In the genomic region with DNA sequence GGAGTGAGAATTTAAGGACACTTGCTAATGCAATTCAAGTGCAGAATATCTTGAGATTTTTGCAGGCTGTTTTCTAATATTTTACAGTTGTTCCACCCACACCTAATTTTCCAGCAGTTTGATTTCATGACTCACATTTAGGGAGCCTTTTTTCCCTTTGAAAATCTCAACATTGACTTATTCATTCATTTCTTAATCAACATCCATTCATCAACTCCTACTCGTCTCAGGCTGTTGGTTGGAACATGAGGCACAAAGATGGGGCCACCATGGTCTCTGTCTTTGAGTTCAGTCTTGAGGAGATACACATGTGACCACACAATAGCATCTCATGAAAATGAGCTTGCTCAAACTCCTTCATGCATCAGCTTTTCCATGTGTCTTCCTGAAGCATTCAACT, we compare ENCODE assay signal across 15 cellular contexts.
A peak's percentile ranks its signal among the peaks of the same experiment; 100 is the strongest.
DNase-seq lines count a peak whose midpoint lies in the region; ATAC-seq and TF ChIP-seq lines count a peak whose summit lies in the region.
"Had no signal": no experiment of that assay in that cellular context is flagged by ENCODE, and none has a peak within 500 bp of the region (broad histone marks: within the 10 kb centered on the region; RNA-seq: fewer than 3 reads in every experiment).

No MANE protein-coding gene starts in this region.

- in situ Hi-C loops in mammary epithelial cell (cut with MboI; ENCODE audit: low sequenced_read_pairs in 2 of 2) (no loop called here), GM23248 (cut with MboI) (no loop called here)

- TF ChIP-seq CTCF in mammary epithelial cell (conservative IDR thresholded peaks at IDR 0.05 in 1 of 2, IDR thresholded peaks at IDR 0.05 in 1 of 2; ENCODE audit: extremely low read depth in 1 of 2, insufficient read depth in 1 of 2, low read depth in 1 of 2, low read length in 2 of 2) = no peak
- no peak for TF ChIP-seq CTCF in breast epithelium (IDR thresholded peaks at IDR 0.05)
- TF ChIP-seq CTCF in epithelial cell of esophagus (IDR thresholded peaks at IDR 0.05; ENCODE audit: insufficient read depth, low read depth, low read length, missing control alignments) = no peak

- H3K9ac ChIP-seq in mammary epithelial cell (ENCODE audit: insufficient read depth, low read length) (no peak overlapping the region), GM23248 (no peak overlapping the region)
- H3K9ac ChIP-seq: BLaER1 treated with 17β-estradiol and CSF1 and Interleukin-3, amounts not matched to agents 10 nM and 100 nM had no signal

- H4K20me1 ChIP-seq in mammary epithelial cell (ENCODE audit: insufficient read depth, low read length) = no peaks in the 10 kb centered on the region
- H4K20me1 ChIP-seq in GM23248 (ENCODE audit: insufficient read depth) = no peaks in the 10 kb centered on the region
- H4K20me1 ChIP-seq: BLaER1 treated with 17β-estradiol and CSF1 and Interleukin-3, amounts not matched to agents 10 nM and 100 nM had no signal

- peaks cover 4% of the 10 kb centered on the region; the same call in 1 of the 2 replicates for H3F3A ChIP-seq in GM23248 (ENCODE audit: insufficient read depth)

- peaks cover 23% of the 10 kb centered on the region for H3K4me1 ChIP-seq in mammary epithelial cell (ENCODE audit: insufficient read depth, low read length)
- peaks cover 0 to 7% of the 10 kb centered on the region in 2 donors for H3K4me1 ChIP-seq in breast epithelium
- H3K4me1 ChIP-seq in GM23248 (ENCODE audit: insufficient read depth) = peaks cover 23% of the 10 kb centered on the region

- dilution Hi-C loops in mammary epithelial cell (cut with HindIII; ENCODE audit: low sequenced_read_pairs) = loop anchor here (10.0 kb wide), 1 partner anchor 151 kb away; the partner anchor contains the start of gene APOBEC2

- H3K4me2 ChIP-seq in mammary epithelial cell (ENCODE audit: insufficient read depth, low read depth, low read length) (no peak overlapping the region), GM23248 (ENCODE audit: unreplicated experiment) (peak overlapping the region; percentile 16)
- H3K4me2 ChIP-seq: BLaER1 treated with 17β-estradiol and CSF1 and Interleukin-3, amounts not matched to agents 10 nM and 100 nM had no signal

- no peak overlapping the region for H3K4me3 ChIP-seq in mammary epithelial cell (replicated peaks in 1 of 3; ENCODE audit: insufficient read depth in 1 of 3, low read depth in 2 of 3, low read length in 3 of 3)
- H3K4me3 ChIP-seq in breast epithelium = no peak overlapping the region
- H3K4me3 ChIP-seq in GM23248 = no peak overlapping the region
- H3K4me3 ChIP-seq in epithelial cell of esophagus (ENCODE audit: low read length) = no peak overlapping the region
- H3K4me3 ChIP-seq: BLaER1 treated with 17β-estradiol and CSF1 and Interleukin-3, amounts not matched to agents 10 nM and 100 nM had no signal

- no peak overlapping the region for H2AFZ ChIP-seq in mammary epithelial cell (ENCODE audit: low read depth, low read length)
- no peak overlapping the region for H2AFZ ChIP-seq in GM23248

- CTCF ChIA-PET in mammary epithelial cell (lab: Charles Lee; ENCODE audit: low non-redundant PET) = interaction anchor here (0.6 kb wide), 1 partner anchor 124 kb away, joined by 4 read pairs; no protein-coding TSS in a partner anchor

- H3K79me2 ChIP-seq in mammary epithelial cell (ENCODE audit: insufficient read depth, low read length) (no peaks in the 10 kb centered on the region), GM23248 (ENCODE audit: insufficient read depth) (no peaks in the 10 kb centered on the region)

- H3K36me3 ChIP-seq in mammary epithelial cell (ENCODE audit: insufficient read depth, low read length) (no peaks in the 10 kb centered on the region), breast epithelium (no peaks in the 10 kb centered on the region), GM23248 (ENCODE audit: low read depth) (no peaks in the 10 kb centered on the region)
- H3K36me3 ChIP-seq: BLaER1 treated with 17β-estradiol and CSF1 and Interleukin-3, amounts not matched to agents 10 nM and 100 nM had no signal

- H3K9me3 ChIP-seq in mammary epithelial cell (replicated peaks; ENCODE audit: insufficient read depth, low read length) (no peaks in the 10 kb centered on the region), breast epithelium (no peaks in the 10 kb centered on the region), GM23248 (ENCODE audit: low read depth) (no peaks in the 10 kb centered on the region)

- ATAC-seq in HG03139 (IDR thresholded peaks at IDR 0.05; ENCODE audit: unreplicated experiment) = no peak

- no peaks in the 10 kb centered on the region for H3K27me3 ChIP-seq in mammary epithelial cell (ENCODE audit: insufficient read depth, low read length)
- H3K27me3 ChIP-seq in breast epithelium = no peaks in the 10 kb centered on the region
- H3K27me3 ChIP-seq in GM23248 (replicated peaks; ENCODE audit: insufficient read depth) = no peaks in the 10 kb centered on the region
- H3K27me3 ChIP-seq: BLaER1 treated with 17β-estradiol and CSF1 and Interleukin-3, amounts not matched to agents 10 nM and 100 nM had no signal

- BruUV-seq in mammary epithelial cell (replicated peaks; lab: Mats Ljungman, UMichigan) = no TSS peak

- H3K9me2 ChIP-seq in GM23248 (ENCODE audit: insufficient read depth) = no peaks in the 10 kb centered on the region

- intact Hi-C loops in mammary epithelial cell (cut with micrococcal nuclease) = no loop called here
- intact Hi-C loops in breast epithelium (cut with DNase I; ENCODE audit: low total_unique reads) = no loop called here

- TF ChIP-seq POLR2A in breast epithelium (IDR thresholded peaks at IDR 0.05) = no peak

- DNase-seq in mammary epithelial cell (peak; percentile 12), breast epithelium (ENCODE audit: low spot score in 2 of 2) (no peak), GM23248 (peak; percentile 54), epithelial cell of esophagus (ENCODE audit: low read depth) (peak; percentile 24), putamen (ENCODE audit: low spot score) (peak; percentile 12), activated gamma-delta T cell treated with Interleukin-2 at 50 U/mL for 16 hours (no peak), GF-D8 (lab: John Stamatoyannopoulos, UW) (no peak)
- DNase-seq: CD4-positive, CD25-positive, alpha-beta regulatory T cell; DND-41; GDM1; HCEC 1CT; HFFc6 had no signal

- 13% methylated on average over 1 of the region's 1 CpG for WGBS in mammary epithelial cell (ENCODE audit: low coverage, missing lambda C conversion rate)
- 0 to 7% methylated on average over 1 of the region's 1 CpG for WGBS in GM23248 (ENCODE audit: low coverage in 1 of 2, low lambda C conversion rate in 2 of 2, missing lambda C conversion rate in 2 of 2), 2 experiments

- H3K27ac ChIP-seq in mammary epithelial cell (ENCODE audit: insufficient read depth, low read depth, low read length) (no peak overlapping the region), breast epithelium (no peak overlapping the region), GM23248 (no peak overlapping the region)
- H3K27ac ChIP-seq: 22Rv1; BLaER1 treated with 17β-estradiol and CSF1 and Interleukin-3, amounts not matched to agents 10 nM and 100 nM had no signal

Comparison
In these comparisons a context has a peak if more than half of its experiments do, and no peak if none do; other contexts are left out.
1. DNase-seq: peak in mammary epithelial cell (single experiment), GM23248 (single experiment), epithelial cell of esophagus (single experiment) and putamen (single experiment); none in breast epithelium (0 of 2), activated gamma-delta T cell treated with Interleukin-2 at 50 U/mL for 16 hours (single experiment) and GF-D8 (single experiment).